In genomic region chr21:14773777-14774345, GRCh38 we compare ENCODE assay signal across 8 cellular contexts.
A peak's percentile ranks its signal among the peaks of the same experiment; 100 is the strongest.
DNase-seq lines count a peak whose midpoint lies in the region; ATAC-seq and TF ChIP-seq lines count a peak whose summit lies in the region.

No MANE protein-coding gene starts in this region.

- H3K27me3 ChIP-seq in CD4-positive, CD25-positive, alpha-beta regulatory T cell (ENCODE audit: control insufficient read depth, insufficient read depth, low read length): no peaks in the 10 kb centered on the region
- H3K27me3 ChIP-seq in ascending aorta (no peaks in the 10 kb centered on the region), MG63 (no peaks in the 10 kb centered on the region)

- intact Hi-C loops in ascending aorta (cut with DNase I): no loop called here

- H3K4me3 Mint-ChIP-seq in CD4-positive, CD25-positive, alpha-beta regulatory T cell: no peak overlapping the region

- peak in 2 of 3 experiments; percentile 20 to 30 for TF ChIP-seq CTCF in ascending aorta (IDR thresholded peaks at IDR 0.05)

- H3K27ac Mint-ChIP-seq in CD4-positive, CD25-positive, alpha-beta regulatory T cell: no peak overlapping the region

- no peaks in the 10 kb centered on the region for H3K4me1 Mint-ChIP-seq in CD4-positive, CD25-positive, alpha-beta regulatory T cell

- no peak overlapping the region for H3K4me3 ChIP-seq in CD4-positive, CD25-positive, alpha-beta regulatory T cell (ENCODE audit: low read depth, low read length)
- no peak overlapping the region for H3K4me3 ChIP-seq in ascending aorta
- H3K4me3 ChIP-seq in MG63: no peak overlapping the region

- no peaks in the 10 kb centered on the region for H3K36me3 ChIP-seq in CD4-positive, CD25-positive, alpha-beta regulatory T cell (ENCODE audit: control insufficient read depth, insufficient read depth, low read length)
- H3K36me3 ChIP-seq in ascending aorta: no peaks in the 10 kb centered on the region
- H3K36me3 ChIP-seq in MG63: no peaks in the 10 kb centered on the region

- H3K9me3 Mint-ChIP-seq in CD4-positive, CD25-positive, alpha-beta regulatory T cell: peaks cover 0 to 2% (median 0%) of the 10 kb centered on the region in 7 donors

- peak in 1 of 2 donors; percentile 65 for ATAC-seq in CD4-positive, CD25-positive, alpha-beta regulatory T cell (ENCODE audit: low read depth in 2 of 2)
- ATAC-seq in GM18907 (IDR thresholded peaks at IDR 0.05; ENCODE audit: unreplicated experiment): no peak

- H3K36me3 Mint-ChIP-seq in CD4-positive, CD25-positive, alpha-beta regulatory T cell: no peaks in the 10 kb centered on the region

- no peak overlapping the region for H3K27ac ChIP-seq in CD4-positive, CD25-positive, alpha-beta regulatory T cell (ENCODE audit: insufficient read depth, low read length, poor library complexity, severe bottlenecking)
- no peak overlapping the region for H3K27ac ChIP-seq in ascending aorta

- peak; percentile 24 to 68 (median 38) for DNase-seq in CD4-positive, CD25-positive, alpha-beta regulatory T cell
- DNase-seq in HK-2 (ENCODE audit: unreplicated experiment) (peak; percentile 1), T-helper 1 cell (peak; percentile 10 to 50 (median 37)), ascending aorta (ENCODE audit: low spot score in 2 of 2) (peak in 1 of 2 donors; percentile 68), left kidney (ENCODE audit: low read depth, low spot score) (peak; percentile 44), MG63 (no peak)
- peak; percentile 11 to 19 for DNase-seq in stimulated activated CD8-positive, alpha-beta memory T cell treated with anti-CD3 and anti-CD28 coated beads, Interleukin-15, amount 100 ng/mL, for 48 hours (ENCODE audit: low read depth in 2 of 2)

- no peaks in the 10 kb centered on the region for H3K4me1 ChIP-seq in CD4-positive, CD25-positive, alpha-beta regulatory T cell (ENCODE audit: control insufficient read depth, insufficient read depth, low read length, poor library complexity, severe bottlenecking)
- no peaks in the 10 kb centered on the region for H3K4me1 ChIP-seq in ascending aorta

- peaks cover 44% of the 10 kb centered on the region for H3K27me3 Mint-ChIP-seq in CD4-positive, CD25-positive, alpha-beta regulatory T cell

- no peaks in the 10 kb centered on the region for H3K9me3 ChIP-seq in CD4-positive, CD25-positive, alpha-beta regulatory T cell (ENCODE audit: control insufficient read depth in 2 of 2, low read length in 2 of 2)
- H3K9me3 ChIP-seq in ascending aorta (peaks cover 0 to under 1% of the 10 kb centered on the region in 2 donors), MG63 (no peaks in the 10 kb centered on the region)
